In genomic region chr16:26665166-26665939, GRCh38 we compare ENCODE assay signal across 15 cellular contexts.
A peak's percentile ranks its signal among the peaks of the same experiment; 100 is the strongest.
DNase-seq lines count a peak whose midpoint lies in the region; ATAC-seq, FAIRE-seq and TF ChIP-seq lines count a peak whose summit lies in the region.
"Had no signal": no experiment of that assay in that cellular context is flagged by ENCODE, and none has a peak within 500 bp of the region (broad histone marks: within the 10 kb centered on the region; RNA-seq: fewer than 3 reads in every experiment).

No MANE protein-coding gene starts in this region.

- peaks cover 0 to 15% of the 10 kb centered on the region in 2 experiments; a peak in 2 of 5 replicates for H3K27me3 ChIP-seq in HepG2 (ENCODE audit: control insufficient read depth in 1 of 2, insufficient read depth in 2 of 2, low read length in 2 of 2)
- H3K27me3 ChIP-seq in right lobe of liver = no peaks in the 10 kb centered on the region
- H3K27me3 ChIP-seq in sigmoid colon = no peaks in the 10 kb centered on the region
- H3K27me3 ChIP-seq: BE2C, gastrocnemius medialis had no signal

- intact Hi-C loops in HepG2 (cut with micrococcal nuclease; ENCODE audit: unreplicated experiment) (no loop called here), right lobe of liver (cut with DNase I) (no loop called here), sigmoid colon (cut with DNase I) (no loop called here)

- H3K9ac ChIP-seq in HepG2 (ENCODE audit: insufficient read depth, low read depth, low read length) = no peak overlapping the region
- H3K9ac ChIP-seq: parathyroid adenoma had no signal

- H3K36me3 Mint-ChIP-seq in activated naive CD4-positive, alpha-beta T cell treated with anti-CD3 and anti-CD28 coated beads, Interleukin-2, amount 50 U/mL, for 72 hours = peaks cover 0 to 17% of the 10 kb centered on the region in 2 donors
- H3K36me3 Mint-ChIP-seq in glutamatergic neuron (ENCODE audit: unreplicated experiment) = peaks cover 7% of the 10 kb centered on the region
- H3K36me3 Mint-ChIP-seq: stimulated activated memory B cell treated with anti-CD40 and anti-IgM and Interleukin-4, amounts not matched to agents 10 μg/mL and 1 μg/mL and 100 μg/mL, for 72 hours had no signal

- ATAC-seq in HepG2 = no peak
- no peak for ATAC-seq in right lobe of liver
- peak; percentile 86 to 94 for ATAC-seq in activated naive CD4-positive, alpha-beta T cell treated with anti-CD3 and anti-CD28 coated beads, Interleukin-2, amount 50 U/mL, for 72 hours
- ATAC-seq: gastrocnemius medialis; stimulated activated memory B cell treated with anti-CD40 and anti-IgM and Interleukin-4, amounts not matched to agents 10 μg/mL and 1 μg/mL and 100 μg/mL, for 72 hours had no signal

- CTCF ChIA-PET in HepG2 (lab: Yijun Ruan, JAX; ENCODE audit: low intra/inter-chr PET ratio, low total read pairs) = no interaction called here

- in situ Hi-C loops in HepG2 (cut with HindIII; ENCODE audit: extremely low pct_ligation_motif_present, low pct_unique_long_range_greater_than_20kb) = no loop called here

- no peak overlapping the region for H3K27ac ChIP-seq in HepG2 (ENCODE audit: extremely low read length, insufficient read depth, low read length)
- no peak overlapping the region for H3K27ac ChIP-seq in right lobe of liver
- H3K27ac ChIP-seq in sigmoid colon = no peak overlapping the region
- H3K27ac ChIP-seq: gastrocnemius medialis, parathyroid adenoma had no signal

- H3K27me3 Mint-ChIP-seq in glutamatergic neuron (ENCODE audit: unreplicated experiment) = peaks cover 2% of the 10 kb centered on the region

- H3K4me3 ChIP-seq in HepG2 (replicated peaks in 1 of 3; ENCODE audit: insufficient read depth in 1 of 3, low read depth in 2 of 3, low read length in 3 of 3) (no peak overlapping the region), right lobe of liver (no peak overlapping the region), sigmoid colon (no peak overlapping the region)
- H3K4me3 ChIP-seq: gastrocnemius medialis had no signal

- TF ChIP-seq CTCF in HepG2 (CRISPR knock-in tag; IDR thresholded peaks at IDR 0.05) (no peak), right lobe of liver (IDR thresholded peaks at IDR 0.05) (no peak), sigmoid colon (IDR thresholded peaks at IDR 0.05) (no peak), glutamatergic neuron (IDR thresholded peaks at IDR 0.05; ENCODE audit: partially characterized antibody, unreplicated experiment) (no peak)

- no peak for DNase-seq in HepG2 (ENCODE audit: low spot score)
- DNase-seq in right lobe of liver = no peak
- peak; percentile 58 to 87 for DNase-seq in NCI-H526 (lab: John Stamatoyannopoulos, UW)
- peak in 1 of 2 donors; percentile 42 for DNase-seq in activated naive CD4-positive, alpha-beta T cell treated with anti-CD3 and anti-CD28 coated beads, Interleukin-2, amount 50 U/mL, for 72 hours (ENCODE audit: low spot score in 2 of 2)
- no peak for DNase-seq in sigmoid colon
- no peak for DNase-seq in glutamatergic neuron
- DNase-seq in HCEC 1CT = no peak
- DNase-seq in medulla oblongata (ENCODE audit: extremely low spot score) = no peak
- DNase-seq: BE2C, EL, gastrocnemius medialis had no signal

- H3K4me3 Mint-ChIP-seq in glutamatergic neuron (ENCODE audit: unreplicated experiment) = no peak overlapping the region
- H3K4me3 Mint-ChIP-seq: stimulated activated memory B cell treated with anti-CD40 and anti-IgM and Interleukin-4, amounts not matched to agents 10 μg/mL and 1 μg/mL and 100 μg/mL, for 72 hours had no signal

- no peak for FAIRE-seq in HepG2 (lab: Jason Lieb, UNC)
- FAIRE-seq: GM12891, islet of Langerhans had no signal

- POLR2A ChIA-PET in HepG2 (lab: Yijun Ruan, JAX) = no interaction called here

- H3K36me3 ChIP-seq in HepG2 (replicated peaks in 1 of 2; ENCODE audit: control insufficient read depth in 1 of 2, insufficient read depth in 2 of 2, low read length in 2 of 2) (no peaks in the 10 kb centered on the region), right lobe of liver (no peaks in the 10 kb centered on the region), sigmoid colon (no peaks in the 10 kb centered on the region)
- H3K36me3 ChIP-seq: BE2C, gastrocnemius medialis had no signal

- no peaks in the 10 kb centered on the region for H3K79me2 ChIP-seq in HepG2 (ENCODE audit: insufficient read depth, low read length)
- H3K79me2 ChIP-seq: parathyroid adenoma had no signal

- BruUV-seq in HepG2 (replicated peaks; lab: Mats Ljungman, UMichigan) = no TSS peak

- no peak overlapping the region for H3K4me2 ChIP-seq in HepG2 (ENCODE audit: low read depth, low read length)

- H3K9me3 ChIP-seq in HepG2 (ENCODE audit: low read length) = no peaks in the 10 kb centered on the region
- no peaks in the 10 kb centered on the region for H3K9me3 ChIP-seq in right lobe of liver
- H3K9me3 ChIP-seq in sigmoid colon = no peaks in the 10 kb centered on the region
- H3K9me3 ChIP-seq: gastrocnemius medialis had no signal

- H3K27ac Mint-ChIP-seq in activated naive CD4-positive, alpha-beta T cell treated with anti-CD3 and anti-CD28 coated beads, Interleukin-2, amount 50 U/mL, for 72 hours = peak overlapping the region; percentile 51 to 66
- H3K27ac Mint-ChIP-seq in glutamatergic neuron (ENCODE audit: unreplicated experiment) = no peak overlapping the region
- H3K27ac Mint-ChIP-seq: stimulated activated memory B cell treated with anti-CD40 and anti-IgM and Interleukin-4, amounts not matched to agents 10 μg/mL and 1 μg/mL and 100 μg/mL, for 72 hours had no signal

- peaks cover 3% of the 10 kb centered on the region for H3K4me1 Mint-ChIP-seq in glutamatergic neuron (ENCODE audit: low read depth, unreplicated experiment)
- H3K4me1 Mint-ChIP-seq: stimulated activated memory B cell treated with anti-CD40 and anti-IgM and Interleukin-4, amounts not matched to agents 10 μg/mL and 1 μg/mL and 100 μg/mL, for 72 hours had no signal

- H2AFZ ChIP-seq in HepG2 (ENCODE audit: low read length) = no peak overlapping the region
- H2AFZ ChIP-seq: parathyroid adenoma had no signal

- H4K20me1 ChIP-seq in HepG2 (ENCODE audit: insufficient read depth, low read length) = no peaks in the 10 kb centered on the region

- TF ChIP-seq POLR2A in HepG2 (IDR thresholded peaks at IDR 0.05; ENCODE audit: insufficient read depth in 1 of 2, low read depth in 2 of 2, low read length in 2 of 2) (no peak), right lobe of liver (IDR thresholded peaks at IDR 0.05) (no peak), sigmoid colon (IDR thresholded peaks at IDR 0.05) (no peak)

- TF ChIP-seq RAD21 in HepG2 (CRISPR knock-in tag; IDR thresholded peaks at IDR 0.05) = no peak

- WGBS in HepG2 (ENCODE audit: low lambda C conversion rate) = 4% methylated on average over 13 of the region's 13 CpGs
- WGBS in right lobe of liver (ENCODE audit: insufficient coverage, low coverage, low lambda C conversion rate, missing lambda C conversion rate) = 40% methylated on average over 13 of the region's 13 CpGs
- WGBS in sigmoid colon, 2 donors = 62 to 66% methylated on average over 13 of the region's 13 CpGs

- TF ChIP-seq EP300 in HepG2 (IDR thresholded peaks at IDR 0.05; ENCODE audit: low read depth in 2 of 2, low read length in 2 of 2) (no peak), HepG2 (CRISPR knock-in tag; IDR thresholded peaks at IDR 0.05; ENCODE audit: borderline replicate concordance) (no peak), sigmoid colon (IDR thresholded peaks at IDR 0.05) (no peak)

- H3K4me1 ChIP-seq in HepG2 (ENCODE audit: insufficient read depth, low read length) = no peaks in the 10 kb centered on the region
- no peaks in the 10 kb centered on the region for H3K4me1 ChIP-seq in right lobe of liver
- H3K4me1 ChIP-seq in sigmoid colon = no peaks in the 10 kb centered on the region
- H3K4me1 ChIP-seq: BE2C, gastrocnemius medialis, parathyroid adenoma had no signal

- H3K9me3 Mint-ChIP-seq in activated naive CD4-positive, alpha-beta T cell treated with anti-CD3 and anti-CD28 coated beads, Interleukin-2, amount 50 U/mL, for 72 hours = no peaks in the 10 kb centered on the region
- peaks cover 7% of the 10 kb centered on the region for H3K9me3 Mint-ChIP-seq in glutamatergic neuron (ENCODE audit: unreplicated experiment)

TF ChIP-seq in HepG2, 621 proteins besides CTCF, POLR2A, EP300 and RAD21:
- TF ChIP-seq ATF7 (IDR thresholded peaks at IDR 0.05) (peak; percentile 42), ATF7 (CRISPR knock-in tag; IDR thresholded peaks at IDR 0.05) (no peak), TBX2 (CRISPR knock-in tag; IDR thresholded peaks at IDR 0.05; ENCODE audit: borderline replicate concordance) (no peak), CREB1 (IDR thresholded peaks at IDR 0.05) (peak; percentile 77), CREB1 (CRISPR knock-in tag; IDR thresholded peaks at IDR 0.05) (no peak)

Comparison
In these comparisons a context has a peak if more than half of its experiments do, and no peak if none do; other contexts are left out.
1. ATAC-seq: peak in activated naive CD4-positive, alpha-beta T cell treated with anti-CD3 and anti-CD28 coated beads, Interleukin-2, amount 50 U/mL, for 72 hours (2 of 2); none in HepG2 (single experiment) and right lobe of liver (0 of 4).
2. DNase-seq: peak in NCI-H526 (2 of 2); none in HepG2 (single experiment), right lobe of liver (0 of 3), sigmoid colon (single experiment), glutamatergic neuron (single experiment), HCEC 1CT (single experiment) and medulla oblongata (single experiment).